Comparison of ENCODE assay signal across 26 cellular contexts in the genomic region with DNA sequence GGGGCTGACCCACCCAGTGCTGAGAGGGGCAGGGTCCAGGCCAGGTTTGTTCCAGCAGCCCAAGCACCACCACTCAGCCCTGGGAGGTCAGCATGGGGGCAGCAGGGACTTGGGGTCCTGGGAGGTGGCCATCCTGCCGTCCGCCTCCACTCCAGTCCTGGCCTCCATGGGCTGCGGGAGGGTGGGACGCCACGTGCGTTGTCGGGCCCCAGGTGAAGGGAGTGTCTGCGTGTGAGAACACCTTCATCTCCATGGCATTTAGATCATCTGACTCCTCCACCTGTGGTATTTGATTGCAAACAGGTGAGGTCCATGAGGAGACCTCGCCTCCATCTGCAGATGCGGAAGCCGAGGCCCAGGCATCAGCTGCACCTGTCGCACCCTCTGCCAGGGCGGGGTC.
"Had no signal": no experiment of that assay in that cellular context is flagged by ENCODE, and none has a peak within 500 bp of the region (broad histone marks: within the 10 kb centered on the region; RNA-seq: fewer than 3 reads in every experiment).

No MANE protein-coding gene starts in this region.

- H3K27ac ChIP-seq: colonic mucosa, epithelial cell of prostate, esophagus squamous epithelium, gastrocnemius medialis, heart right ventricle, left lung, lower lobe of right lung had no signal

- H3K27me3 Mint-ChIP-seq: dendritic cell treated with granulocyte-macrophage colony-stimulating factor and Interleukin-4, amounts not matched to agents 40 ng/mL and 50 ng/mL, for 4 days; effector memory CD8-positive, alpha-beta T cell had no signal

- H3K4me1 Mint-ChIP-seq: endodermal cell, mesothelial cell of epicardium had no signal

- H3K9me3 ChIP-seq: colonic mucosa, esophagus squamous epithelium, gastrocnemius medialis, heart right ventricle, left lung, lower lobe of right lung, mucosa of descending colon had no signal

- H3K36me3 ChIP-seq: colonic mucosa, gastrocnemius medialis, left lung had no signal

- ATAC-seq: effector memory CD8-positive, alpha-beta T cell; esophagus mucosa; gastrocnemius medialis; heart right ventricle; left cardiac atrium; left lung; left ventricle myocardium superior; lower lobe of right lung; mucosa of descending colon had no signal

- H3K27ac Mint-ChIP-seq: dendritic cell treated with granulocyte-macrophage colony-stimulating factor and Interleukin-4, amounts not matched to agents 40 ng/mL and 50 ng/mL, for 4 days; endodermal cell; mesothelial cell of epicardium had no signal

- H3K27me3 ChIP-seq: colonic mucosa, esophagus squamous epithelium, gastrocnemius medialis, heart right ventricle, left lung had no signal

- H3K4me1 ChIP-seq: colonic mucosa, esophagus squamous epithelium, gastrocnemius medialis, heart right ventricle, left lung, lower lobe of right lung had no signal

- H3K4me3 Mint-ChIP-seq: dendritic cell treated with granulocyte-macrophage colony-stimulating factor and Interleukin-4, amounts not matched to agents 40 ng/mL and 50 ng/mL, for 4 days; effector memory CD8-positive, alpha-beta T cell; endodermal cell; immature natural killer cell; mesothelial cell of epicardium had no signal

- DNase-seq: colonic mucosa; cortex of kidney; effector CD8-positive, alpha-beta T cell; effector memory CD8-positive, alpha-beta T cell; endodermal cell; erythroblast; esophagus squamous epithelium; foreskin fibroblast; foreskin melanocyte; gastrocnemius medialis; glutamatergic neuron; head of caudate nucleus; heart right ventricle; hippocampal formation; immature natural killer cell; islet precursor cell; left cardiac atrium; left lung; left ventricle myocardium superior; lower lobe of right lung; mesenchymal stem cell; mucosa of descending colon had no signal

- H3K4me3 ChIP-seq: colonic mucosa, esophagus squamous epithelium, gastrocnemius medialis, heart right ventricle, left lung, lower lobe of right lung, mucosa of descending colon had no signal
